In the genomic region with DNA sequence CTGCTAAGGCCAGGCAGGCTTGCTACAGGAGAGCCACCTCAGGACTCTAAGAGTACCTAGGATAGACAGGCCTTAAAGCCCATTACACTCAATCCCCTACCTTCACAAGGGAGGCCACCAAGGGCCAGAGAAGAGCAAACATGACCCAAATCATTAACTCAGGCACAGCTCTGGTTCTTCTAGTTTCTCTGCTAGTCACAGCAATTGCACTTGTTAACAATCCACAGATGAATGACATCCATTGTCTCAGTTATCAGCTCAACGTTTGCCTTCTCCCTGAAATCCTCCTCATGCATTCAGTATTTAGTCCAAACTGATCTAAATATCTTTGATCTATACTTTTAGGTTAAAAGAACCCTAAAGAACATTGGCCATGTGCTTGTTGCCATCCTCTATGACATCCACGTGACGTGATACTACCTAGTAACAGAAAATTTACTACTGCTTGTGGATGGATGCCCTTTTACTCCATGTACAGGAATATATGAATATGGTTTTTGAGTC, we compare ENCODE assay signal across 24 cellular contexts.
"Had no signal": no experiment of that assay in that cellular context is flagged by ENCODE, and none has a peak within 500 bp of the region (broad histone marks: within the 10 kb centered on the region; RNA-seq: fewer than 3 reads in every experiment).

No MANE protein-coding gene starts in this region.

- H3K27ac Mint-ChIP-seq: activated CD4-positive, alpha-beta memory T cell treated with anti-CD3 and anti-CD28 coated beads, Interleukin-2, amount 10 ng/mL, durations not matched to agents 7 days and 5 days; activated CD4-positive, alpha-beta T cell treated with anti-CD3 and anti-CD28 coated beads, Interleukin-2, amount 10 ng/mL, durations not matched to agents 24 days and 14 days; activated naive CD4-positive, alpha-beta T cell treated with anti-CD3 and anti-CD28 coated beads, Interleukin-2, amount 10 ng/mL, durations not matched to agents 7 days and 5 days; dendritic cell treated with granulocyte-macrophage colony-stimulating factor and Interleukin-4, amounts not matched to agents 40 ng/mL and 50 ng/mL, for 4 days; immature natural killer cell; nephron had no signal

- H3K27me3 ChIP-seq: body of pancreas, cardiac muscle cell, foreskin keratinocyte, pancreas, sigmoid colon, thyroid gland, upper lobe of right lung had no signal

- H3K36me3 Mint-ChIP-seq: activated naive CD4-positive, alpha-beta T cell treated with anti-CD3 and anti-CD28 coated beads, Interleukin-2, amount 10 ng/mL, durations not matched to agents 7 days and 5 days had no signal

- H3K9me3 ChIP-seq: body of pancreas, neutrophil, pancreas, sigmoid colon, thyroid gland had no signal

- H3K9me3 Mint-ChIP-seq: activated CD4-positive, alpha-beta T cell treated with anti-CD3 and anti-CD28 coated beads, Interleukin-2, amount 10 ng/mL, durations not matched to agents 24 days and 14 days; activated naive CD4-positive, alpha-beta T cell treated with anti-CD3 and anti-CD28 coated beads, Interleukin-2, amount 10 ng/mL, durations not matched to agents 7 days and 5 days had no signal

- H3K4me1 Mint-ChIP-seq: activated CD4-positive, alpha-beta memory T cell treated with anti-CD3 and anti-CD28 coated beads, Interleukin-2, amount 10 ng/mL, durations not matched to agents 7 days and 5 days; activated CD4-positive, alpha-beta T cell treated with anti-CD3 and anti-CD28 coated beads, Interleukin-2, amount 10 ng/mL, durations not matched to agents 24 days and 14 days; activated naive CD4-positive, alpha-beta T cell treated with anti-CD3 and anti-CD28 coated beads, Interleukin-2, amount 10 ng/mL, durations not matched to agents 7 days and 5 days; immature natural killer cell had no signal

- H3K4me3 ChIP-seq: body of pancreas, cardiac muscle cell, pancreas, sigmoid colon, smooth muscle cell, thyroid gland, upper lobe of right lung had no signal

- H3K36me3 ChIP-seq: cardiac muscle cell, neutrophil, pancreas, sigmoid colon, thyroid gland, upper lobe of right lung had no signal

- ATAC-seq: body of pancreas, foreskin keratinocyte, left ventricle myocardium superior, upper lobe of right lung had no signal

- DNase-seq: activated CD4-positive, alpha-beta memory T cell treated with anti-CD3 and anti-CD28 coated beads, Interleukin-2, amount 10 ng/mL, durations not matched to agents 7 days and 5 days; activated CD4-positive, alpha-beta T cell treated with anti-CD3 and anti-CD28 coated beads, Interleukin-2, amount 10 ng/mL, durations not matched to agents 24 days and 14 days; activated effector memory CD4-positive, alpha-beta T cell treated with anti-CD3 and anti-CD28 coated beads, Interleukin-2, amount 50 U/mL, for 16 hours; activated naive CD4-positive, alpha-beta T cell treated with anti-CD3 and anti-CD28 coated beads, Interleukin-2, amount 10 ng/mL, durations not matched to agents 7 days and 5 days; amygdala; body of pancreas; effector CD8-positive, alpha-beta T cell; foreskin keratinocyte; immature natural killer cell; kidney glomerular epithelial cell; left ventricle myocardium superior; mammary epithelial cell; pancreas; sigmoid colon; stimulated activated CD4-positive, alpha-beta T cell treated with anti-CD3 and anti-CD28 coated beads, Interleukin-15, amount 100 ng/mL, for 24 hours; stimulated activated naive CD4-positive, alpha-beta T cell; T1000; thyroid gland; upper lobe of right lung had no signal

- H3K27me3 Mint-ChIP-seq: activated naive CD4-positive, alpha-beta T cell treated with anti-CD3 and anti-CD28 coated beads, Interleukin-2, amount 10 ng/mL, durations not matched to agents 7 days and 5 days; dendritic cell treated with granulocyte-macrophage colony-stimulating factor and Interleukin-4, amounts not matched to agents 40 ng/mL and 50 ng/mL, for 4 days had no signal

- FAIRE-seq: pancreas had no signal

- H3K4me1 ChIP-seq: foreskin keratinocyte, upper lobe of right lung had no signal

- H3K4me3 Mint-ChIP-seq: activated CD4-positive, alpha-beta memory T cell treated with anti-CD3 and anti-CD28 coated beads, Interleukin-2, amount 10 ng/mL, durations not matched to agents 7 days and 5 days; activated CD4-positive, alpha-beta T cell treated with anti-CD3 and anti-CD28 coated beads, Interleukin-2, amount 10 ng/mL, durations not matched to agents 24 days and 14 days; activated naive CD4-positive, alpha-beta T cell treated with anti-CD3 and anti-CD28 coated beads, Interleukin-2, amount 10 ng/mL, durations not matched to agents 7 days and 5 days; dendritic cell treated with granulocyte-macrophage colony-stimulating factor and Interleukin-4, amounts not matched to agents 40 ng/mL and 50 ng/mL, for 4 days; immature natural killer cell; nephron had no signal

- H3K27ac ChIP-seq: cardiac muscle cell, foreskin keratinocyte, neutrophil, pancreas, sigmoid colon, thyroid gland, upper lobe of right lung had no signal

- H3K4me2 ChIP-seq: smooth muscle cell had no signal
